Comparison of ENCODE assay signal across 8 cellular contexts in the genomic region with DNA sequence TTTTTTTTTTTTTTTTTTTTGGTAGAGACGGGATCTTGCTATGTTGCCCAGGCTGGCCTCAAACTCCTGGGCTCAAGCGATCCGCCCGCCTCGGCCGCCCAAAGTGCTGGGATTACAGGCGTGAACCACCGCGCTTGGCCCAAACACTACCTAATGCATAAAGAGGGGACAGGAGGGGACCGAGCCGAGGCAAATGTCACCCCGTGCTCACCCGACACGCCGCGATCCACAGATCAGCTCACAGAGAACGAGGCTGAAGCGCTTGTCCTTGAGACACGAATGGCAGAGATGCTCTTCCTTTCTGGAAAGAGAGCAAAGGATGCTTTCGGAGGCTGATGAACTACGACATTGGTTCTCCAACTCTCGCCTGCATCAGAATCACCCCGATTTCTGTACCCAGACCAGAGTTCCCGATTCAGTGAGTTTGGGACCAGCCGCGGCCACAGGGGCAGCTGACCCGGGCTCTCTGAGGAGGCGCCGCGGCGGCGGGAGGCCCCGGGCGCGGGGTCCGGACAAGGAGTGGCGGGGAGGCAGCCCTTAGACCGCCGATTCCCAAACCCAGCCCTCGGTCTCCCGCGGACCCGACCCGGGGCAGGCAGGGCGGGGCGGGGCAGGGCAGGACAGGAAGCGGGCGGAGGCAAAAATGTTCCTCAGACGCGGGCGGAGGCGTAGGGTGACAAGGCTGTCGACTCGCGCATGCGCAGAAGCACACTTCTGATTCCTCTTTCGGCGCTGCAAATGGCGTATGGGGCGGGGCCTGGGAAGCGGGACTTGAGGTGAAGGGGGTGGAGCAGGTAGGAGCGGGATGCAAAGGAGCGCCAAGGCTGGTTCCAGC. TPM values are rescaled to one million over a fixed set of nuclear protein-coding genes. Genes with fewer than 3 reads are reported as not detected.
DNase-seq lines count a peak whose midpoint lies in the region; ATAC-seq, FAIRE-seq and TF ChIP-seq lines count a peak whose summit lies in the region.

A gene (minus strand): TSS at position 700 of the 835 bp plus-strand sequence. CDS start 4,719 bp downstream, outside the sequence.

- H3K4me3 ChIP-seq in kidney (ENCODE audit: low read length in 2 of 2): peak within 1 kb of the TSS; percentile 87 to 93

- peak within 1 kb of the TSS; percentile 92 to 96 for H3K27ac ChIP-seq in kidney (ENCODE audit: low read depth in 2 of 2, low read length in 2 of 2)

- peak within 1 kb of the TSS; percentile 77 to 86 for H3K9ac ChIP-seq in kidney (ENCODE audit: low read length in 2 of 2)

- peaks cover 0 to 5% of the 10 kb centered on the region in 2 donors for H3K9me3 ChIP-seq in kidney (ENCODE audit: control insufficient read depth in 1 of 2, low read length in 2 of 2)

- TF ChIP-seq CTCF in kidney (IDR thresholded peaks at IDR 0.05; ENCODE audit: borderline replicate concordance, extremely low read depth, insufficient read depth): no peak

- no peaks in the 10 kb centered on the region for H3K36me3 ChIP-seq in kidney (ENCODE audit: control insufficient read depth in 1 of 2, insufficient read depth in 2 of 2, low read length in 2 of 2)

- no peak for FAIRE-seq in kidney (lab: Jason Lieb, UNC)

- peaks cover 2 to 4% of the 10 kb centered on the region in 2 donors for H3K4me1 ChIP-seq in kidney (ENCODE audit: control insufficient read depth in 1 of 2, insufficient read depth in 1 of 2, low read depth in 1 of 2, low read length in 2 of 2)

- DNase-seq in AG08396 (ENCODE audit: low spot score): peak; percentile 97
- peak; percentile 94 for DNase-seq in NCI-H226
- peak; percentile 99 for DNase-seq in cerebellar cortex (ENCODE audit: low spot score)
- peak; percentile 100 for DNase-seq in kidney
- DNase-seq in stimulated activated CD4-positive, alpha-beta T cell treated with anti-CD3 and anti-CD28 coated beads, Interleukin-15, amount 100 ng/mL, for 1 hour (ENCODE audit: low read depth in 1 of 2, low spot score in 1 of 2): peak; percentile 96 to 97

- intact Hi-C loops in kidney (cut with DNase I): no loop called here

- ATAC-seq in GM19023 (IDR thresholded peaks at IDR 0.05; ENCODE audit: unreplicated experiment): peak; percentile 91
- ATAC-seq in HG03196 (IDR thresholded peaks at IDR 0.05; ENCODE audit: unreplicated experiment): peak; percentile 89
- ATAC-seq in activated CD4-positive, CD25-positive, alpha-beta regulatory T cell treated with anti-CD3 and anti-CD28 coated beads, Interleukin-2, amount 50 U/mL, for 24 hours: peak; percentile 91 to 93

RNA-seq across cellular contexts. Expression of the gene that starts here (rescaled TPM):
- total RNA-seq in kidney: 11.4 TPM
- 0.69 TPM for polyA plus RNA-seq in kidney (ENCODE audit: insufficient read depth, low read depth, low replicate concordance)

Comparison
In these comparisons a context has a peak if more than half of its experiments do, and no peak if none do; other contexts are left out.
1. Peak in every context shown above with its lines: DNase-seq, ATAC-seq, H3K4me3 ChIP-seq and H3K27ac ChIP-seq.